In the genomic region with DNA sequence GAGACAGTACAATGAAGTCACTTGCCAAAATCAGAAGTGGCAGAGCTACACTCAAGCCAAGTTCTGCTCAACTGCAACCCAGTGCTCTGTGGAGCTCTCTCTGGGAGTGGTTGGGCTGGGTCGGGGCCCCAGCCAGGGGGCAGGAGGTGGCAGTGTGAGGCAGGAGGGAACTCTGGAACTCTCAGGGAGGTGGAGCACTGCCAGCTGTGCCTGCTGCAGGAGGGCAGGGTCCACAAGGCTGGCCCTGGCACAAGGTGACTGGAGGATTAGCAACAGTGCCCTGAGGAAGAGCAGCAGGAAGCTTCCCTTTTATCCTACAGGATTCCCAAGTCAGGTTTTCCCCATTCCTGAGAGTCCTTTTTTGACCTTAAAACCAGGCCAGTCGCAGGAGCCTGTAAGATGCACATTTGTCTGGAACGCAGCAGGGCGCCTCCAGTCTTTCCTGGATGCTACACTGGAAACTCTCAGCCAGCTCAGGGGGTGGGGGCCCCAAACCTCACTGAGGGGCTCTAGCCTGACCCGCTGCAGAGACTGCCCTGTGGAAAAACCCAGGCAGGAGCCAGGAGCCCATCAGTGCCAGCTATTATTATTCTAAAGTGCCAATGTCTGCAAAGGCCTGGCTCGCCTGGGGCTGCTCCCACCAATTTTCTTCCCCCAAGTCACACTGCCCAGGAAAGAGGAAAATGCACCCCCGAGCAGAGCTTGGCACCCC, we compare ENCODE assay signal across 12 cellular contexts. TPM values are rescaled to one million over a fixed set of nuclear protein-coding genes. Genes with fewer than 3 reads are reported as not detected.
A peak's percentile ranks its signal among the peaks of the same experiment; 100 is the strongest.
DNase-seq lines count a peak whose midpoint lies in the region; ATAC-seq and TF ChIP-seq lines count a peak whose summit lies in the region.
"Had no signal": no experiment of that assay in that cellular context is flagged by ENCODE, and none has a peak within 500 bp of the region (broad histone marks: within the 10 kb centered on the region; RNA-seq: fewer than 3 reads in every experiment).

No MANE protein-coding gene starts in this region.

- peaks cover 2% of the 10 kb centered on the region for H3K36me3 Mint-ChIP-seq in central memory CD8-positive, alpha-beta T cell (ENCODE audit: insufficient read depth)

- H3K4me3 Mint-ChIP-seq in central memory CD8-positive, alpha-beta T cell = no peak overlapping the region
- H3K4me3 Mint-ChIP-seq: activated CD8-positive, alpha-beta T cell treated with anti-CD3 and anti-CD28 coated beads for 36 hours had no signal

- no peak for TF ChIP-seq CTCF in stomach (IDR thresholded peaks at IDR 0.05)

- H3K9me3 ChIP-seq in stomach = no peaks in the 10 kb centered on the region

- intact Hi-C loops in left colon (cut with DNase I, micrococcal nuclease) (no loop called here), stomach (cut with DNase I; ENCODE audit: low total_unique reads) (no loop called here)

- no peak for ATAC-seq in central memory CD8-positive, alpha-beta T cell (replicated peaks; ENCODE audit: extremely low read depth, poor library complexity, severe bottlenecking)
- ATAC-seq in left colon = peak; percentile 92
- no peak for ATAC-seq in HG03432 (IDR thresholded peaks at IDR 0.05; ENCODE audit: unreplicated experiment)
- ATAC-seq: activated CD8-positive, alpha-beta T cell treated with anti-CD3 and anti-CD28 coated beads for 36 hours had no signal

- peak overlapping the region; percentile 41 for H3K27ac Mint-ChIP-seq in central memory CD8-positive, alpha-beta T cell (ENCODE audit: low read depth)
- H3K27ac Mint-ChIP-seq: activated CD8-positive, alpha-beta T cell treated with anti-CD3 and anti-CD28 coated beads for 36 hours had no signal

- TF ChIP-seq POLR2A in stomach (IDR thresholded peaks at IDR 0.05) = no peak

- TF ChIP-seq EP300 in stomach (IDR thresholded peaks at IDR 0.05) = no peak

- H3K36me3 ChIP-seq in stomach = no peaks in the 10 kb centered on the region

- H3K27ac ChIP-seq in stomach = peak overlapping the region in 4 of 5 donors; percentile 67 to 82 (median 80)

- no peak overlapping the region for H3K4me3 ChIP-seq in stomach

- DNase-seq in M059J (ENCODE audit: low read depth) (peak; percentile 66), left colon (peak; percentile 58 to 65), stomach (peak; percentile 66), NCI-H524 treated with DMSO at 0.1 percent for 48 hours (lab: John Stamatoyannopoulos, UW) (no peak), NCI-H82 treated with DMSO at 0.1 percent for 48 hours (lab: John Stamatoyannopoulos, UW; ENCODE audit: unreplicated experiment) (no peak), DMS79 treated with DMSO at 0.1 percent for 48 hours (lab: John Stamatoyannopoulos, UW) (no peak)
- no peak for DNase-seq in central memory CD8-positive, alpha-beta T cell (ENCODE audit: low spot score in 2 of 2)
- DNase-seq: activated CD8-positive, alpha-beta T cell treated with anti-CD3 and anti-CD28 coated beads for 36 hours; DND-41; NCI-H1092; RPMI8226 had no signal

- peaks cover 17% of the 10 kb centered on the region for H3K4me1 Mint-ChIP-seq in central memory CD8-positive, alpha-beta T cell

- WGBS in stomach, 5 donors = 34 to 48% (median 43%) methylated on average over 7 of the region's 7 CpGs

- H3K27me3 ChIP-seq in stomach = no peaks in the 10 kb centered on the region

- no peaks in the 10 kb centered on the region for H3K9me3 Mint-ChIP-seq in central memory CD8-positive, alpha-beta T cell
- H3K9me3 Mint-ChIP-seq: activated CD8-positive, alpha-beta T cell treated with anti-CD3 and anti-CD28 coated beads for 36 hours had no signal

- H3K4me1 ChIP-seq in stomach = peaks cover 44 to 92% (median 69%) of the 10 kb centered on the region in 4 donors

- peaks cover 11% of the 10 kb centered on the region for H3K27me3 Mint-ChIP-seq in central memory CD8-positive, alpha-beta T cell
- H3K27me3 Mint-ChIP-seq: activated CD8-positive, alpha-beta T cell treated with anti-CD3 and anti-CD28 coated beads for 36 hours had no signal

RNA-seq across cellular contexts. Expression of a gene that starts 31.8 kb away (rescaled TPM):
- 967 and 1,045 TPM in 2 replicates for total RNA-seq in M059J (2014; rRNA removed; shearing (Covaris generic))
- total RNA-seq in left colon (10 to 100 TPM in 1 of 2 donors, 1 to 10 TPM in 1; 8.1 to 19.5 TPM), stomach (10 to 100 TPM; 35.0 to 63.8 (median 54.7) TPM)
- polyA plus RNA-seq in stomach = 10 to 100 TPM; 21.8 to 36.7 (median 29.6) TPM
- total RNA-seq: activated CD8-positive, alpha-beta T cell treated with anti-CD3 and anti-CD28 coated beads for 36 hours had no signal

Comparison
In these comparisons a context has a peak if more than half of its experiments do, and no peak if none do; other contexts are left out.
1. DNase-seq: peak in M059J (single experiment), left colon (2 of 2) and stomach (single experiment); none in central memory CD8-positive, alpha-beta T cell (0 of 2), NCI-H524 treated with DMSO at 0.1 percent for 48 hours (single experiment), NCI-H82 treated with DMSO at 0.1 percent for 48 hours (single experiment) and DMS79 treated with DMSO at 0.1 percent for 48 hours (single experiment).
2. RNA of a gene that starts 31.8 kb away (total RNA-seq): 967 to 1,045 TPM in M059J; 35.0 to 63.8 TPM in stomach and 8.1 to 19.5 TPM in left colon; every median in the first group is over 10 times any median in the second.